25 cellular contexts compared by ENCODE assay signal in the genomic region with DNA sequence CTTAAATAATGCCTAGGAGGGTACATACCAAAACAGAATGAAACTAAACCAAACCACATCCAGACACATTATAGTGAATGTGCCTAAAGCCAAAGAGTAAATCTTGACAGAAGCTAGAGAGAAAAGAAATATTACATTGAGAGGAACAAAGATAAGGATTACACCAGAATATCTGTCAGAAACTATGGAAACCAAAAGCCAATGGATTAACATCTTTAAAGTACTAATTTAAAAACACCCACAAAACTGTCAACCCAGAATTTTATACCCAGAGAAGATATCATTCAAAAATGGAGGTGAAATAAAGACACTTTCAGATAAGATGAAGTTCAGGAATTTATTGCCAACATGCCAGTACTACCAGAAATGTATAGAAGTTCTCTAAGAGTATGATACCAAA.
"Had no signal": no experiment of that assay in that cellular context is flagged by ENCODE, and none has a peak within 500 bp of the region (broad histone marks: within the 10 kb centered on the region; RNA-seq: fewer than 3 reads in every experiment).

No MANE protein-coding gene starts in this region.

- H2AFZ ChIP-seq: neural progenitor cell, parathyroid adenoma had no signal

- H3K9ac ChIP-seq: neural progenitor cell, parathyroid adenoma had no signal

- ATAC-seq: psoas muscle; right cardiac atrium; right lobe of liver; stimulated activated effector memory CD8-positive, alpha-beta T cell treated with anti-CD3 and anti-CD28 coated beads, Interleukin-12 subunit alpha, Interleukin-12 subunit beta, amount 100 ng/mL, for 72 hours; stimulated activated naive B cell treated with anti-CD40 and anti-IgM and Interleukin-4, amounts not matched to agents 10 μg/mL and 1 μg/mL and 100 μg/mL, for 72 hours had no signal

- DNase-seq: occipital lobe; ovary; posterior cingulate gyrus; psoas muscle; right cardiac atrium; right lobe of liver; sigmoid colon; small intestine; stimulated activated CD4-positive, alpha-beta T cell treated with anti-CD3 and anti-CD28 coated beads, Interleukin-15, amount 100 ng/mL, for 24 hours; stimulated activated CD4-positive, alpha-beta T cell treated with anti-CD3 and anti-CD28 coated beads, Interleukin-2, amount 100 ng/mL, for 24 hours; stimulated activated CD4-positive, alpha-beta T cell treated with anti-CD3 and anti-CD28 coated beads, Interleukin-2, amount 100 ng/mL, for 48 hours; stimulated activated CD4-positive, alpha-beta T cell treated with anti-CD3 and anti-CD28 coated beads, Interleukin-4, amount 100 ng/mL, for 24 hours; stimulated activated naive B cell treated with anti-CD40 and anti-IgM and Interleukin-4, amounts not matched to agents 10 μg/mL and 1 μg/mL and 100 μg/mL, for 72 hours; stimulated activated naive CD4-positive, alpha-beta T cell treated with Interleukin-2 at 50 U/mL for 16 hours; stomach; thyroid gland; trophoblast cell; upper lobe of left lung had no signal

- H3K27ac ChIP-seq: neural progenitor cell, ovary, parathyroid adenoma, psoas muscle, right lobe of liver, sigmoid colon, stomach, thoracic aorta, thyroid gland, tibial nerve, upper lobe of left lung, vagina had no signal

- FAIRE-seq: small intestine, urothelium cell line had no signal

- H3K79me2 ChIP-seq: parathyroid adenoma had no signal

- H3K4me3 ChIP-seq: neural progenitor cell, ovary, psoas muscle, right lobe of liver, sigmoid colon, stomach, thoracic aorta, thyroid gland, tibial nerve, upper lobe of left lung, vagina had no signal

- H3K4me2 ChIP-seq: neural progenitor cell had no signal

- H3K9me3 ChIP-seq: ovary, right lobe of liver, thyroid gland, vagina had no signal

- H3K27me3 ChIP-seq: neural progenitor cell, ovary, right lobe of liver, sigmoid colon, stomach, thyroid gland, tibial nerve, upper lobe of left lung, vagina had no signal

- H3K4me1 ChIP-seq: neural progenitor cell, parathyroid adenoma, psoas muscle, right lobe of liver, stomach, upper lobe of left lung, vagina had no signal

- H3K36me3 ChIP-seq: neural progenitor cell, ovary, right lobe of liver, sigmoid colon, stomach, thoracic aorta, thyroid gland, tibial nerve, upper lobe of left lung, vagina had no signal
